ENCODE assay signal across 13 cellular contexts in the genomic region with DNA sequence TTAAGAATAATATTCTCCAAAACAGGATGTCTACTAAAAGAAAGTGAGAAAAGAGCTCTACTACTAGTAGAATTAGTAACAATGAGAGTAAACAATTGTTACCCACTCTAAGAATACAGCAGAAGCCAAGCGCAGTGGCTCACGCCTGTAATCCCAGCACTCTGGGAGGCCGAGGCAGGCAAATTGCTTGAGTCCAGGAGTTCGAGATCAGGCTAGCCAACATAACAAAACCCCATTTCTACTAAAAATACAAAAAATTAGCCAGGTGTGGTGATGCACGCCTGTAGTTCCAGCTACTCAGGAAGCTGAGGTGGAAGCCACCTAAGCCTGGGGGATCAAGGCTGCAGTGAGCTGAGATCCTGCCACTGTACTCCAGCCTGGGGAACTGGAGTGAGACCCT. TPM values are rescaled to one million over a fixed set of nuclear protein-coding genes. Genes with fewer than 3 reads are reported as not detected.
A peak's percentile ranks its signal among the peaks of the same experiment; 100 is the strongest.
DNase-seq lines count a peak whose midpoint lies in the region; ATAC-seq and TF ChIP-seq lines count a peak whose summit lies in the region.
"Had no signal": no experiment of that assay in that cellular context is flagged by ENCODE, and none has a peak within 500 bp of the region (broad histone marks: within the 10 kb centered on the region; RNA-seq: fewer than 3 reads in every experiment).

No MANE protein-coding gene starts in this region.

- H3K4me3 Mint-ChIP-seq in activated CD8-positive, alpha-beta memory T cell treated with anti-CD3 and anti-CD28 coated beads, Interleukin-2, amount 10 ng/mL, durations not matched to agents 7 days and 5 days = peak overlapping the region; percentile 2
- H3K4me3 Mint-ChIP-seq in activated naive CD8-positive, alpha-beta T cell treated with anti-CD3 and anti-CD28 coated beads, Interleukin-2, amount 10 ng/mL, durations not matched to agents 7 days and 5 days = peak overlapping the region; percentile 58
- peak overlapping the region; percentile 20 for H3K4me3 Mint-ChIP-seq in neural crest cell

- H3K27me3 ChIP-seq in Karpas-422 (ENCODE audit: low read length) = no peaks in the 10 kb centered on the region
- H3K27me3 ChIP-seq: body of pancreas had no signal

- H4K20me1 ChIP-seq in Karpas-422 (ENCODE audit: insufficient read depth, low read depth, low read length) = no peaks in the 10 kb centered on the region

- peaks cover 37% of the 10 kb centered on the region for H3K4me1 ChIP-seq in Karpas-422 (ENCODE audit: low read length)

- H3K9me3 ChIP-seq in Karpas-422 (ENCODE audit: low read length) = no peaks in the 10 kb centered on the region
- H3K9me3 ChIP-seq: body of pancreas had no signal

- TF ChIP-seq CTCF in neural crest cell (conservative IDR thresholded peaks at IDR 0.05) = no peak

- peaks cover 53% of the 10 kb centered on the region for H3K79me2 ChIP-seq in Karpas-422 (ENCODE audit: low read length)

- CTCF ChIA-PET in activated CD8-positive, alpha-beta memory T cell treated with anti-CD3 and anti-CD28 coated beads, Interleukin-2, amount 10 ng/mL, durations not matched to agents 7 days and 5 days (lab: Charles Lee) = interaction anchor here (0.6 to 2.7 kb wide), 4 partner anchors 86 to 148 kb away, joined by 3 to 9 read pairs (median 4); no protein-coding TSS in a partner anchor

- no peaks in the 10 kb centered on the region for H3K9me2 ChIP-seq in Karpas-422 (replicated peaks; ENCODE audit: insufficient read depth, low read length)

- H3K27ac ChIP-seq in Karpas-422 (ENCODE audit: low read length) = no peak overlapping the region

- H3K36me3 Mint-ChIP-seq in activated CD8-positive, alpha-beta memory T cell treated with anti-CD3 and anti-CD28 coated beads, Interleukin-2, amount 10 ng/mL, durations not matched to agents 7 days and 5 days = peaks cover 37% of the 10 kb centered on the region
- H3K36me3 Mint-ChIP-seq in activated naive CD8-positive, alpha-beta T cell treated with anti-CD3 and anti-CD28 coated beads, Interleukin-2, amount 10 ng/mL, durations not matched to agents 7 days and 5 days = peaks cover 21% of the 10 kb centered on the region
- H3K36me3 Mint-ChIP-seq in neural crest cell (ENCODE audit: low read depth) = peaks cover 16% of the 10 kb centered on the region

- H2AFZ ChIP-seq in Karpas-422 (ENCODE audit: low read length) = no peak overlapping the region

- DNase-seq in activated CD8-positive, alpha-beta memory T cell treated with anti-CD3 and anti-CD28 coated beads, Interleukin-2, amount 10 ng/mL, durations not matched to agents 7 days and 5 days = no peak
- no peak for DNase-seq in activated CD8-positive, alpha-beta memory T cell treated with anti-CD3 and anti-CD28 coated beads, Interleukin-2, amount 50 U/mL, for 4 hours
- DNase-seq in Karpas-422 (no peak), neural crest cell (ENCODE audit: low read depth, low spot score) (no peak), germinal center (ENCODE audit: low spot score) (no peak), putamen (ENCODE audit: low spot score) (no peak)
- DNase-seq in activated naive CD8-positive, alpha-beta T cell treated with anti-CD3 and anti-CD28 coated beads, Interleukin-2, amount 10 ng/mL, durations not matched to agents 7 days and 5 days = no peak
- DNase-seq: body of pancreas, EL, hypothalamus, Right ventricle myocardium superior had no signal

- H3K27me3 Mint-ChIP-seq in activated CD8-positive, alpha-beta memory T cell treated with anti-CD3 and anti-CD28 coated beads, Interleukin-2, amount 10 ng/mL, durations not matched to agents 7 days and 5 days = no peaks in the 10 kb centered on the region
- no peaks in the 10 kb centered on the region for H3K27me3 Mint-ChIP-seq in activated naive CD8-positive, alpha-beta T cell treated with anti-CD3 and anti-CD28 coated beads, Interleukin-2, amount 10 ng/mL, durations not matched to agents 7 days and 5 days
- no peaks in the 10 kb centered on the region for H3K27me3 Mint-ChIP-seq in neural crest cell (ENCODE audit: low read depth)

- H3K27ac Mint-ChIP-seq in activated CD8-positive, alpha-beta memory T cell treated with anti-CD3 and anti-CD28 coated beads, Interleukin-2, amount 10 ng/mL, durations not matched to agents 7 days and 5 days = peak overlapping the region; percentile 60
- H3K27ac Mint-ChIP-seq in activated naive CD8-positive, alpha-beta T cell treated with anti-CD3 and anti-CD28 coated beads, Interleukin-2, amount 10 ng/mL, durations not matched to agents 7 days and 5 days = peak overlapping the region; percentile 67
- H3K27ac Mint-ChIP-seq in neural crest cell (ENCODE audit: unreplicated experiment) = no peak overlapping the region

- H3K36me3 ChIP-seq in Karpas-422 (ENCODE audit: insufficient read depth, low read length) = peaks cover 36% of the 10 kb centered on the region

- ATAC-seq in activated CD8-positive, alpha-beta memory T cell treated with anti-CD3 and anti-CD28 coated beads, Interleukin-2, amount 10 ng/mL, durations not matched to agents 7 days and 5 days = no peak
- ATAC-seq in activated naive CD8-positive, alpha-beta T cell treated with anti-CD3 and anti-CD28 coated beads, Interleukin-2, amount 10 ng/mL, durations not matched to agents 7 days and 5 days (ENCODE audit: low read depth) = no peak
- no peak for ATAC-seq in HG03520 (IDR thresholded peaks at IDR 0.05; ENCODE audit: unreplicated experiment)
- ATAC-seq: body of pancreas had no signal

- no peak overlapping the region for H3K4me3 ChIP-seq in Karpas-422 (ENCODE audit: low read length)
- H3K4me3 ChIP-seq: body of pancreas had no signal

- peak overlapping the region; percentile 1 for H3K4me2 ChIP-seq in Karpas-422 (ENCODE audit: low read depth, low read length, poor library complexity, severe bottlenecking)

- POLR2A ChIA-PET in activated naive CD8-positive, alpha-beta T cell treated with anti-CD3 and anti-CD28 coated beads, Interleukin-2, amount 10 ng/mL, durations not matched to agents 7 days and 5 days (lab: Charles Lee) = interaction anchor here (0.7 to 1.7 kb wide), 4 partner anchors 102 to 1254 kb away, joined by 3 to 6 read pairs (median 4); no protein-coding TSS in a partner anchor

- no peaks in the 10 kb centered on the region for H3K9me3 Mint-ChIP-seq in activated CD8-positive, alpha-beta memory T cell treated with anti-CD3 and anti-CD28 coated beads, Interleukin-2, amount 10 ng/mL, durations not matched to agents 7 days and 5 days (ENCODE audit: low read depth)
- no peaks in the 10 kb centered on the region for H3K9me3 Mint-ChIP-seq in activated naive CD8-positive, alpha-beta T cell treated with anti-CD3 and anti-CD28 coated beads, Interleukin-2, amount 10 ng/mL, durations not matched to agents 7 days and 5 days
- H3K9me3 Mint-ChIP-seq in neural crest cell = no peaks in the 10 kb centered on the region

- 0 out of 2 replicates have a peak overlapping the region, but pooled peaks have one; percentile 1 for H3K9ac ChIP-seq in Karpas-422 (ENCODE audit: low read length)

- H3K4me1 Mint-ChIP-seq in activated CD8-positive, alpha-beta memory T cell treated with anti-CD3 and anti-CD28 coated beads, Interleukin-2, amount 10 ng/mL, durations not matched to agents 7 days and 5 days = peaks cover 49% of the 10 kb centered on the region
- H3K4me1 Mint-ChIP-seq in activated naive CD8-positive, alpha-beta T cell treated with anti-CD3 and anti-CD28 coated beads, Interleukin-2, amount 10 ng/mL, durations not matched to agents 7 days and 5 days = peaks cover 42% of the 10 kb centered on the region
- peaks cover 43% of the 10 kb centered on the region for H3K4me1 Mint-ChIP-seq in neural crest cell

RNA-seq across cellular contexts. Expression of a gene that starts 4.7 kb away (rescaled TPM):
- total RNA-seq in activated CD8-positive, alpha-beta memory T cell treated with anti-CD3 and anti-CD28 coated beads, Interleukin-2, amount 10 ng/mL, durations not matched to agents 7 days and 5 days = 10 to 100 TPM; 33.5 to 38.4 TPM
- 28.6 and 36.9 TPM in 2 replicates for total RNA-seq in Karpas-422 (2014; rRNA removed; shearing (Covaris generic); ENCODE audit: low replicate concordance)
- 10 to 100 TPM; 32.3 to 37.9 TPM for total RNA-seq in activated naive CD8-positive, alpha-beta T cell treated with anti-CD3 and anti-CD28 coated beads, Interleukin-2, amount 10 ng/mL, durations not matched to agents 7 days and 5 days
- 35.3 and 40.3 TPM in 2 replicates for total RNA-seq in neural crest cell

RNA-seq across cellular contexts. Expression of a gene that starts 6.9 kb away (rescaled TPM):
- 10 to 100 TPM; 45.8 to 57.2 TPM for total RNA-seq in activated CD8-positive, alpha-beta memory T cell treated with anti-CD3 and anti-CD28 coated beads, Interleukin-2, amount 10 ng/mL, durations not matched to agents 7 days and 5 days
- 32.6 and 37.4 TPM in 2 replicates for total RNA-seq in Karpas-422 (2014; rRNA removed; shearing (Covaris generic); ENCODE audit: low replicate concordance)
- 10 to 100 TPM; 43.4 to 45.4 TPM for total RNA-seq in activated naive CD8-positive, alpha-beta T cell treated with anti-CD3 and anti-CD28 coated beads, Interleukin-2, amount 10 ng/mL, durations not matched to agents 7 days and 5 days
- total RNA-seq in neural crest cell = 32.6 and 33.3 TPM in 2 replicates

RNA-seq across cellular contexts. Expression of a gene that starts 7.2 kb away (rescaled TPM):
- total RNA-seq in activated CD8-positive, alpha-beta memory T cell treated with anti-CD3 and anti-CD28 coated beads, Interleukin-2, amount 10 ng/mL, durations not matched to agents 7 days and 5 days = 10 to 100 TPM; 96.8 to 98.6 TPM
- 64.9 and 100 TPM in 2 replicates for total RNA-seq in Karpas-422 (2014; rRNA removed; shearing (Covaris generic); ENCODE audit: low replicate concordance)
- total RNA-seq in activated naive CD8-positive, alpha-beta T cell treated with anti-CD3 and anti-CD28 coated beads, Interleukin-2, amount 10 ng/mL, durations not matched to agents 7 days and 5 days = 10 to 100 TPM; 80.6 to 82.4 TPM
- total RNA-seq in neural crest cell = 121 and 123 TPM in 2 replicates

RNA-seq across cellular contexts. Expression of a gene that starts 18.0 kb away (rescaled TPM):
- not detected for total RNA-seq in activated CD8-positive, alpha-beta memory T cell treated with anti-CD3 and anti-CD28 coated beads, Interleukin-2, amount 10 ng/mL, durations not matched to agents 7 days and 5 days
- 0.11 TPM in 1 of 2 replicates, not detected in the other for total RNA-seq in Karpas-422 (2014; rRNA removed; shearing (Covaris generic); ENCODE audit: low replicate concordance)
- 1 to 10 TPM in 1 of 2 experiments, under 1 TPM in 1; 0.89 to 1.7 TPM for total RNA-seq in activated naive CD8-positive, alpha-beta T cell treated with anti-CD3 and anti-CD28 coated beads, Interleukin-2, amount 10 ng/mL, durations not matched to agents 7 days and 5 days
- total RNA-seq in neural crest cell = not detected in 2 replicates
- total RNA-seq: NCI-H460 had no signal

Comparison
In these comparisons a context has a peak if more than half of its experiments do, and no peak if none do; other contexts are left out.
1. H3K4me3 Mint-ChIP-seq: peak in every context shown above with its lines; median percentile 58 in activated naive CD8-positive, alpha-beta T cell treated with anti-CD3 and anti-CD28 coated beads, Interleukin-2, amount 10 ng/mL, durations not matched to agents 7 days and 5 days; 20 in neural crest cell; 2 in activated CD8-positive, alpha-beta memory T cell treated with anti-CD3 and anti-CD28 coated beads, Interleukin-2, amount 10 ng/mL, durations not matched to agents 7 days and 5 days.